ENCODE assay signal across 8 cellular contexts in genomic region chr3:105368575-105369500, GRCh38. TPM values are rescaled to one million over a fixed set of nuclear protein-coding genes. Genes with fewer than 3 reads are reported as not detected.
DNase-seq lines count a peak whose midpoint lies in the region; ATAC-seq and TF ChIP-seq lines count a peak whose summit lies in the region.

No MANE protein-coding gene starts in this region.

- H2AFZ ChIP-seq in SK-N-SH (ENCODE audit: low read depth), result peak overlapping the region; percentile 75

- under 1% methylated on average over 44 of the region's 45 CpGs for WGBS in SK-N-SH (ENCODE audit: low lambda C conversion rate)

- DNase-seq in SK-N-SH (peak; percentile 48), NCI-H2171 (lab: John Stamatoyannopoulos, UW) (peak; percentile 58), left lobe of liver (ENCODE audit: low spot score) (peak; percentile 70)
- peak; percentile 62 for DNase-seq in activated CD4-positive, alpha-beta T cell treated with anti-CD3 and anti-CD28 coated beads for 1 hour
- peak; percentile 78 for DNase-seq in stimulated activated CD4-positive, alpha-beta T cell treated with anti-CD3 and anti-CD28 coated beads, Interleukin-2, amount 100 ng/mL, for 4 hours (ENCODE audit: low read depth)

- peak overlapping the region; percentile 87 for H3K4me2 ChIP-seq in SK-N-SH

- no peaks in the 10 kb centered on the region for H3K27me3 ChIP-seq in SK-N-SH (ENCODE audit: insufficient read depth)

- H3K9me2 ChIP-seq in SK-N-SH, result no peaks in the 10 kb centered on the region

- H3K36me3 ChIP-seq in SK-N-SH (replicated peaks in 1 of 2; ENCODE audit: control insufficient read depth in 1 of 2, insufficient read depth in 2 of 2, low read length in 1 of 2), result peaks cover 0 to 17% of the 10 kb centered on the region in 2 experiments

- no peak for TF ChIP-seq CTCF in SK-N-SH (IDR thresholded peaks at IDR 0.05)

- TF ChIP-seq RAD21 in SK-N-SH (IDR thresholded peaks at IDR 0.05; ENCODE audit: low read length), result no peak

- peak overlapping the region; percentile 79 to 93 for H3K27ac ChIP-seq in SK-N-SH (ENCODE audit: low read depth in 2 of 2, low read length in 1 of 2)
- H3K27ac ChIP-seq in cingulate gyrus (ENCODE audit: low read depth, low read length), result peak overlapping the region; percentile 95

- no peak for TF ChIP-seq EP300 in SK-N-SH (IDR thresholded peaks at IDR 0.05; ENCODE audit: borderline replicate concordance in 1 of 2, low read depth in 1 of 2, low read length in 1 of 2)

- 0 out of 2 replicates have a peak, but pooled peaks cover 4% of the 10 kb centered on the region for H4K20me1 ChIP-seq in SK-N-SH (ENCODE audit: insufficient read depth)

- H3K4me1 ChIP-seq in SK-N-SH (ENCODE audit: control insufficient read depth in 1 of 2, insufficient read depth in 2 of 2, low read depth in 1 of 2, low read length in 1 of 2), result peaks cover 11 to 15% of the 10 kb centered on the region in 2 experiments; a peak in 2 of 4 replicates

- POLR2A ChIA-PET in SK-N-SH (lab: Yijun Ruan, JAX), result interaction anchor here (0.9 kb wide), 1 partner anchor 149 kb away, joined by 3 read pairs; no protein-coding TSS in a partner anchor

- peaks cover 32% of the 10 kb centered on the region for H3F3A ChIP-seq in SK-N-SH (replicated peaks; ENCODE audit: insufficient read depth)

- ATAC-seq in SK-N-SH treated with all-trans-retinoic acid at 6 μM for 48 hours (no peak; the same call in 2 of the 3 replicates), HG03060 (IDR thresholded peaks at IDR 0.05; ENCODE audit: low read depth, unreplicated experiment) (peak; percentile 20), left lobe of liver (peak; percentile 37)

- H3K4me3 ChIP-seq in SK-N-SH (ENCODE audit: low read depth in 2 of 2, low read length in 1 of 2), result peak overlapping the region; percentile 94 to 99

- H3K9me3 ChIP-seq in SK-N-SH, result no peaks in the 10 kb centered on the region

- CTCF ChIA-PET in SK-N-SH (lab: Yijun Ruan, JAX), result interaction anchor here (0.6 to 8.2 kb wide), 11 partner anchors 10 to 1275 kb away, joined by 3 to 63 read pairs (median 4); no protein-coding TSS in a partner anchor

- H3K79me2 ChIP-seq in SK-N-SH (ENCODE audit: insufficient read depth), result peaks cover 72% of the 10 kb centered on the region

- H3K9ac ChIP-seq in SK-N-SH, result peak overlapping the region; percentile 82

TF ChIP-seq in SK-N-SH, 30 proteins besides CTCF, POLR2A, EP300 and RAD21:
- TF ChIP-seq RXRA (IDR thresholded peaks at IDR 0.05; ENCODE audit: borderline replicate concordance, low read depth) (no peak), GABPA (IDR thresholded peaks at IDR 0.05; ENCODE audit: low read depth) (no peak), POLR2AphosphoS5 (IDR thresholded peaks at IDR 0.05; ENCODE audit: low read depth, low read length) (peak; percentile 5; the same call in 1 of the 2 replicates), SIN3A (IDR thresholded peaks at IDR 0.05; ENCODE audit: borderline replicate concordance, low read depth, low read length) (peak; percentile 23; the same call in 1 of the 2 replicates), TCF12 (IDR thresholded peaks at IDR 0.05) (peak; percentile 9; the same call in 1 of the 2 replicates)
- TF ChIP-seq, protein P1, sequence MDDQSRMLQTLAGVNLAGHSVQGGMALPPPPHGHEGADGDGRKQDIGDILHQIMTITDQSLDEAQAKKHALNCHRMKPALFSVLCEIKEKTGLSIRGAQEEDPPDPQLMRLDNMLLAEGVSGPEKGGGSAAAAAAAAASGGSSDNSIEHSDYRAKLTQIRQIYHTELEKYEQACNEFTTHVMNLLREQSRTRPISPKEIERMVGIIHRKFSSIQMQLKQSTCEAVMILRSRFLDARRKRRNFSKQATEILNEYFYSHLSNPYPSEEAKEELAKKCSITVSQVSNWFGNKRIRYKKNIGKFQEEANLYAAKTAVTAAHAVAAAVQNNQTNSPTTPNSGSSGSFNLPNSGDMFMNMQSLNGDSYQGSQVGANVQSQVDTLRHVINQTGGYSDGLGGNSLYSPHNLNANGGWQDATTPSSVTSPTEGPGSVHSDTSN (IDR thresholded peaks at IDR 0.05), result no peak

TF ChIP-seq in SK-N-SH treated with all-trans-retinoic acid at 6 μM for 48 hours, 23 proteins besides CTCF, POLR2A, EP300 and RAD21:
- TF ChIP-seq TCF4 (CRISPR knock-in tag; IDR thresholded peaks at IDR 0.05; ENCODE audit: borderline replicate concordance) (no peak), ISL1 (CRISPR knock-in tag; IDR thresholded peaks at IDR 0.05) (no peak), CREB5 (CRISPR knock-in tag; IDR thresholded peaks at IDR 0.05; ENCODE audit: low read depth) (no peak), BACH2 (CRISPR knock-in tag; IDR thresholded peaks at IDR 0.05; ENCODE audit: borderline replicate concordance) (no peak), PATZ1 (CRISPR knock-in tag; IDR thresholded peaks at IDR 0.05; ENCODE audit: borderline replicate concordance) (no peak), CSDC2 (CRISPR knock-in tag; IDR thresholded peaks at IDR 0.05) (no peak), ESRRG (CRISPR knock-in tag; IDR thresholded peaks at IDR 0.05) (no peak), ZNF8 (CRISPR knock-in tag; IDR thresholded peaks at IDR 0.05) (no peak), RARB (CRISPR knock-in tag; IDR thresholded peaks at IDR 0.05) (no peak), OSR1 (CRISPR knock-in tag; IDR thresholded peaks at IDR 0.05) (no peak), TOX (CRISPR knock-in tag; IDR thresholded peaks at IDR 0.05; ENCODE audit: borderline replicate concordance) (no peak), GLIS3 (CRISPR knock-in tag; IDR thresholded peaks at IDR 0.05) (no peak), PPARA (CRISPR knock-in tag; IDR thresholded peaks at IDR 0.05; ENCODE audit: borderline replicate concordance) (no peak), SNAI2 (CRISPR knock-in tag; IDR thresholded peaks at IDR 0.05) (no peak), ARNTL (CRISPR knock-in tag; IDR thresholded peaks at IDR 0.05; ENCODE audit: borderline replicate concordance, low read depth) (no peak), ZFP30 (CRISPR knock-in tag; IDR thresholded peaks at IDR 0.05) (no peak), ZNF565 (CRISPR knock-in tag; conservative IDR thresholded peaks at IDR 0.05; ENCODE audit: low read depth) (no peak)
- TF ChIP-seq, protein P2, sequence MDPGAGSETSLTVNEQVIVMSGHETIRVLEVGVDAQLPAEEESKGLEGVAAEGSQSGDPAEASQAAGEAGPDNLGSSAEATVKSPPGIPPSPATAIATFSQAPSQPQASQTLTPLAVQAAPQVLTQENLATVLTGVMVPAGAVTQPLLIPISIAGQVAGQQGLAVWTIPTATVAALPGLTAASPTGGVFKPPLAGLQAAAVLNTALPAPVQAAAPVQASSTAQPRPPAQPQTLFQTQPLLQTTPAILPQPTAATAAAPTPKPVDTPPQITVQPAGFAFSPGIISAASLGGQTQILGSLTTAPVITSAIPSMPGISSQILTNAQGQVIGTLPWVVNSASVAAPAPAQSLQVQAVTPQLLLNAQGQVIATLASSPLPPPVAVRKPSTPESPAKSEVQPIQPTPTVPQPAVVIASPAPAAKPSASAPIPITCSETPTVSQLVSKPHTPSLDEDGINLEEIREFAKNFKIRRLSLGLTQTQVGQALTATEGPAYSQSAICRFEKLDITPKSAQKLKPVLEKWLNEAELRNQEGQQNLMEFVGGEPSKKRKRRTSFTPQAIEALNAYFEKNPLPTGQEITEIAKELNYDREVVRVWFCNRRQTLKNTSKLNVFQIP (CRISPR knock-in tag; IDR thresholded peaks at IDR 0.05; ENCODE audit: borderline replicate concordance, low read depth), result no peak

RNA-seq across cellular contexts. Expression of gene ALCAM, which starts 2.1 kb away (rescaled TPM):
- polyA plus RNA-seq in SK-N-SH (2012; rRNA removed), result 58.3 and 87.2 TPM in 2 replicates
- 80.1 and 85.7 TPM in 2 replicates for polyA plus RNA-seq in SK-N-SH (2012; cell fraction: cytosol; rRNA removed)
- polyA plus RNA-seq in SK-N-SH (2012; cell fraction: nucleus; rRNA removed), result 46.5 and 91.5 TPM in 2 replicates
- total RNA-seq in left lobe of liver, result 25.0 TPM
